In the genomic region with DNA sequence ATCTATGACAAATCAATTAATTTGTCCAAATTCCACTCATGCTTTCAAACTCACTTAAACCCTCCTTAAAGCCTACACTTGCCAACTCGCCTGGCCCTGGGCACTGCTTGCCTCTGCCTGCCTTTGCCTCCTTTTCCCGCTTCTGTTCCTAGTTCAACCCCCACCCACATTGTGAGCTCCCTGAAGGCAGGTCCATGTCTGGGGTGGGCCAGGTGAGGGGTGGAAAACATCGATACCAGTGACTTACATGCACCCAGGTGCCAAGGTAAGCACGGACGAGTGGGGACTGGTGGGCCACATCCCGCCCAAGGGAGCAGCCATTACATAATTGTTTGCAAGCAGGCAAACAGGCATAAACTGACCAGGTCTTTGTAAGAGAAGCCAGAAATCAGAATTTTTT, we compare ENCODE assay signal across 27 cellular contexts.
"Had no signal": no experiment of that assay in that cellular context is flagged by ENCODE, and none has a peak within 500 bp of the region (broad histone marks: within the 10 kb centered on the region; RNA-seq: fewer than 3 reads in every experiment).

No MANE protein-coding gene starts in this region.

- H3K4me3 Mint-ChIP-seq: activated CD8-positive, alpha-beta T cell treated with anti-CD3 and anti-CD28 coated beads for 36 hours; activated T-cell treated with anti-CD3 and anti-CD28 coated beads, Interleukin-2, amount 50 U/mL, for 4 hours; activated T-helper 17 cell treated with anti-CD3 and anti-CD28 coated beads, Interleukin-2, amount 50 U/mL, for 72 hours; immature natural killer cell; naive thymus-derived CD4-positive, alpha-beta T cell; type B pancreatic cell; WTC11 had no signal

- DNase-seq: activated CD4-positive, alpha-beta T cell treated with anti-CD3 and anti-CD28 coated beads, Interleukin-2, amount 50 U/mL, for 1 hour; activated CD8-positive, alpha-beta T cell treated with anti-CD3 and anti-CD28 coated beads for 36 hours; activated naive CD4-positive, alpha-beta T cell; activated T-cell treated with anti-CD3 and anti-CD28 coated beads, Interleukin-2, amount 50 U/mL, for 4 hours; cerebellar nuclear complex; colonic mucosa; effector memory CD4-positive, alpha-beta T cell; erythroblast; heart left ventricle; hypothalamus; immature natural killer cell; lower lobe of right lung; midbrain; naive thymus-derived CD4-positive, alpha-beta T cell; nucleus accumbens; stimulated activated CD4-positive, alpha-beta T cell treated with anti-CD3 and anti-CD28 coated beads, Interleukin-2, amount 100 ng/mL, for 48 hours; stimulated activated naive CD8-positive, alpha-beta T cell treated with anti-CD3 and anti-CD28 coated beads, Interleukin-15, Interleukin-2, amounts not matched to agents 100 U/mL and 50 U/mL, for 24 hours; T-helper 2 cell; testis had no signal

- H3K4me1 Mint-ChIP-seq: activated T-helper 17 cell treated with anti-CD3 and anti-CD28 coated beads, Interleukin-2, amount 50 U/mL, for 72 hours; immature natural killer cell had no signal

- H3K27me3 ChIP-seq: colonic mucosa, right atrium auricular region, testis, vagina had no signal

- H3K9me3 ChIP-seq: colonic mucosa, testis had no signal

- H3K36me3 ChIP-seq: colonic mucosa, heart left ventricle, lower lobe of right lung, right atrium auricular region, vagina had no signal

- H3K9me3 Mint-ChIP-seq: activated T-helper 17 cell treated with anti-CD3 and anti-CD28 coated beads, Interleukin-2, amount 50 U/mL, for 72 hours had no signal

- H3K27ac ChIP-seq: colonic mucosa, heart left ventricle, lower lobe of right lung, parathyroid adenoma, right atrium auricular region, testis, vagina had no signal

- H3K4me3 ChIP-seq: colonic mucosa, heart left ventricle, lower lobe of right lung, right atrium auricular region, testis, vagina had no signal

- H3K4me1 ChIP-seq: colonic mucosa, heart left ventricle, lower lobe of right lung, parathyroid adenoma, right atrium auricular region, testis, vagina had no signal

- H3K27ac Mint-ChIP-seq: activated CD8-positive, alpha-beta T cell treated with anti-CD3 and anti-CD28 coated beads for 36 hours; activated naive CD4-positive, alpha-beta T cell treated with anti-CD3 and anti-CD28 coated beads, Interleukin-2, amount 50 U/mL, for 72 hours; activated T-helper 17 cell treated with anti-CD3 and anti-CD28 coated beads, Interleukin-2, amount 50 U/mL, for 72 hours; immature natural killer cell; naive thymus-derived CD4-positive, alpha-beta T cell; type B pancreatic cell; WTC11 had no signal

- H3K9ac ChIP-seq: parathyroid adenoma had no signal

- ATAC-seq: activated CD8-positive, alpha-beta T cell treated with anti-CD3 and anti-CD28 coated beads for 36 hours; activated naive CD4-positive, alpha-beta T cell treated with anti-CD3 and anti-CD28 coated beads, Interleukin-2, amount 50 U/mL, for 72 hours; activated T-cell treated with anti-CD3 and anti-CD28 coated beads, Interleukin-2, amount 50 U/mL, for 4 hours; activated T-helper 17 cell treated with anti-CD3 and anti-CD28 coated beads, Interleukin-2, amount 50 U/mL, for 72 hours; heart left ventricle; left lobe of liver; lower lobe of right lung; naive thymus-derived CD4-positive, alpha-beta T cell; stimulated activated naive CD8-positive, alpha-beta T cell treated with anti-CD3 and anti-CD28 coated beads, Interleukin-15, Interleukin-2, amounts not matched to agents 100 U/mL and 50 U/mL, for 24 hours had no signal

- H3K79me2 ChIP-seq: parathyroid adenoma had no signal

- H2AFZ ChIP-seq: parathyroid adenoma had no signal

- H3K36me3 Mint-ChIP-seq: activated naive CD4-positive, alpha-beta T cell treated with anti-CD3 and anti-CD28 coated beads, Interleukin-2, amount 50 U/mL, for 72 hours; immature natural killer cell; naive thymus-derived CD4-positive, alpha-beta T cell; type B pancreatic cell had no signal
